2 cellular contexts compared by ENCODE assay signal in genomic region chr12:21950649-21951048, GRCh38.
TF ChIP-seq lines count a peak whose summit lies in the region.

No MANE protein-coding gene starts in this region.

TF ChIP-seq in HEK293, 187 proteins besides CTCF, POLR2A, EP300 and RAD21:
- no peak for TF ChIP-seq ZNF311 (tag by site-specific recombination; IDR thresholded peaks at IDR 0.05; ENCODE audit: borderline replicate concordance)
- TF ChIP-seq ZNF654 (tag by site-specific recombination; IDR thresholded peaks at IDR 0.05; ENCODE audit: low read depth): no peak
- TF ChIP-seq ZBTB7A (tag by site-specific recombination; IDR thresholded peaks at IDR 0.05; ENCODE audit: low read depth): no peak
- peak; percentile 89 for TF ChIP-seq SETDB1 (IDR thresholded peaks at IDR 0.05; ENCODE audit: insufficient read length, low read length)
- peak; percentile 98 for TF ChIP-seq ZNF280D (tag by site-specific recombination; IDR thresholded peaks at IDR 0.05)
- TF ChIP-seq ZNF501 (tag by site-specific recombination; IDR thresholded peaks at IDR 0.05): no peak
- TF ChIP-seq TRIM28 (IDR thresholded peaks at IDR 0.05; ENCODE audit: borderline replicate concordance, low read length): peak; percentile 53; the same call in 1 of the 2 replicates

TF ChIP-seq in H1, 55 proteins besides CTCF, POLR2A, EP300 and RAD21:
- TF ChIP-seq SP2 (IDR thresholded peaks at IDR 0.05; ENCODE audit: low read length) (no peak), CBX8 (IDR thresholded peaks at IDR 0.05; ENCODE audit: borderline replicate concordance, low read depth, low read length) (no peak), KDM1A (IDR thresholded peaks at IDR 0.05; ENCODE audit: borderline replicate concordance, low read length) (peak; percentile 71; the same call in 1 of the 2 replicates)
